In genomic region chr2:236781933-236782788, GRCh38 we compare ENCODE assay signal across 18 cellular contexts.
DNase-seq lines count a peak whose midpoint lies in the region; ATAC-seq, FAIRE-seq and TF ChIP-seq lines count a peak whose summit lies in the region.
"Had no signal": no experiment of that assay in that cellular context is flagged by ENCODE, and none has a peak within 500 bp of the region (broad histone marks: within the 10 kb centered on the region; RNA-seq: fewer than 3 reads in every experiment).

No MANE protein-coding gene starts in this region.

- H3K18ac ChIP-seq in IMR-90 (ENCODE audit: low read depth, low read length) (no peak overlapping the region), trophoblast cell (ENCODE audit: low read length) (no peak overlapping the region)

- H3K4me3 ChIP-seq in IMR-90 (ENCODE audit: insufficient read depth, low read depth, low read length) (no peak overlapping the region), K562 (no peak overlapping the region), HepG2 (replicated peaks in 1 of 3; ENCODE audit: insufficient read depth in 1 of 3, low read depth in 2 of 3, low read length in 3 of 3) (no peak overlapping the region), trophoblast cell (ENCODE audit: low read depth, low read length) (no peak overlapping the region)
- H3K4me3 ChIP-seq: HAP-1 had no signal

- H3K23ac ChIP-seq in IMR-90 (ENCODE audit: low read depth, low read length) = no peak overlapping the region
- no peak overlapping the region for H3K23ac ChIP-seq in trophoblast cell (ENCODE audit: low read length)

- no peak overlapping the region for H4K12ac ChIP-seq in trophoblast cell (ENCODE audit: low read depth, low read length)

- H4K91ac ChIP-seq in IMR-90 (ENCODE audit: insufficient read depth, low read depth, low read length) (no peak overlapping the region), trophoblast cell (ENCODE audit: low read depth, low read length) (peak overlapping the region; percentile 21)

- H3K9me3 ChIP-seq in IMR-90 (ENCODE audit: control insufficient read depth, insufficient read depth, low read length) (no peaks in the 10 kb centered on the region), K562 (replicated peaks; ENCODE audit: control insufficient read depth, insufficient read depth, low read depth, low read length) (no peaks in the 10 kb centered on the region), HepG2 (ENCODE audit: low read length) (no peaks in the 10 kb centered on the region), trophoblast cell (ENCODE audit: insufficient read depth, low read depth, low read length) (peaks cover 8% of the 10 kb centered on the region)
- H3K9me3 ChIP-seq: BE2C, HAP-1 had no signal

- in situ Hi-C loops in IMR-90 (cut with MboI; ENCODE audit: low sequenced_read_pairs) = no loop called here
- in situ Hi-C loops in K562 (cut with MboI) = no loop called here
- in situ Hi-C loops in HepG2 (cut with HindIII; ENCODE audit: extremely low pct_ligation_motif_present, low pct_unique_long_range_greater_than_20kb) = no loop called here

- no peak overlapping the region for H4K5ac ChIP-seq in IMR-90 (ENCODE audit: low read depth, low read length)

- H3K36me3 ChIP-seq in IMR-90 (ENCODE audit: control insufficient read depth, insufficient read depth, low read length) = no peaks in the 10 kb centered on the region
- no peaks in the 10 kb centered on the region for H3K36me3 ChIP-seq in K562 (ENCODE audit: control insufficient read depth, insufficient read depth, low read length)
- no peaks in the 10 kb centered on the region for H3K36me3 ChIP-seq in HepG2 (replicated peaks in 1 of 2; ENCODE audit: control insufficient read depth in 1 of 2, insufficient read depth in 2 of 2, low read length in 2 of 2)
- H3K36me3 ChIP-seq in trophoblast cell (ENCODE audit: control insufficient read depth in 1 of 2, insufficient read depth in 2 of 2, low read length in 2 of 2) = peaks cover 18 to 25% of the 10 kb centered on the region in 2 experiments
- H3K36me3 ChIP-seq: BE2C, HAP-1 had no signal

- no peak for TF ChIP-seq RAD21 in IMR-90 (IDR thresholded peaks at IDR 0.05; ENCODE audit: low read length)
- no peak for TF ChIP-seq RAD21 in K562 (CRISPR knock-in tag; conservative IDR thresholded peaks at IDR 0.05 in 1 of 2, IDR thresholded peaks at IDR 0.05 in 1 of 2)
- TF ChIP-seq RAD21 in HepG2 (CRISPR knock-in tag; IDR thresholded peaks at IDR 0.05) = no peak

- H3K79me1 ChIP-seq in IMR-90 (ENCODE audit: low read depth in 1 of 2, low read length in 2 of 2) (no peaks in the 10 kb centered on the region), trophoblast cell (ENCODE audit: low read length) (peaks cover 27% of the 10 kb centered on the region)

- DNase-seq in IMR-90 (no peak), K562 (ENCODE audit: extremely low read depth in 1 of 4, low spot score in 3 of 4) (no peak), HepG2 (ENCODE audit: low spot score) (no peak), trophoblast cell (peak in 1 of 2 donors; percentile 63), H4 (ENCODE audit: low spot score) (no peak), putamen (ENCODE audit: low spot score) (no peak)
- no peak for DNase-seq in NK-92 treated with Interleukin-12 subunit alpha and Interleukin-12 subunit beta, amount 100 ng/mL, for 24 hours (lab: John Stamatoyannopoulos, UW)
- no peak for DNase-seq in activated effector memory CD4-positive, alpha-beta T cell treated with Interleukin-2 at 50 U/mL for 16 hours
- DNase-seq: BE2C; CD4-positive, alpha-beta memory T cell; GF-D8; Karpas-422; NCI-H1436; NCI-H2081; NCI-H345 had no signal

- CTCF ChIA-PET in IMR-90 (lab: Yijun Ruan, JAX) = no interaction called here
- CTCF ChIA-PET in K562 (lab: Yijun Ruan, JAX; ENCODE audit: low intra/inter-chr PET ratio) = no interaction called here
- CTCF ChIA-PET in HepG2 (lab: Yijun Ruan, JAX; ENCODE audit: low intra/inter-chr PET ratio, low total read pairs) = no interaction called here

- H2BK5ac ChIP-seq in IMR-90 (ENCODE audit: low read depth, low read length, poor library complexity, severe bottlenecking) (no peak overlapping the region), trophoblast cell (ENCODE audit: low read depth, low read length, poor library complexity) (peak overlapping the region; percentile 14)

- intact Hi-C loops in IMR-90 (cut with micrococcal nuclease) (no loop called here), K562 (cut with micrococcal nuclease) (no loop called here), HepG2 (cut with micrococcal nuclease; ENCODE audit: unreplicated experiment) (no loop called here)

- TF ChIP-seq POLR2A in IMR-90 (IDR thresholded peaks at IDR 0.05; ENCODE audit: low read depth, low read length) (no peak), K562 (conservative IDR thresholded peaks at IDR 0.05) (no peak), HepG2 (IDR thresholded peaks at IDR 0.05; ENCODE audit: insufficient read depth in 1 of 2, low read depth in 2 of 2, low read length in 2 of 2) (no peak)

- no peak overlapping the region for H2BK15ac ChIP-seq in IMR-90 (ENCODE audit: low read depth, low read length)

- no peak overlapping the region for H3K56ac ChIP-seq in IMR-90 (ENCODE audit: extremely low read depth, insufficient read depth, low read length)

- no peak overlapping the region for H3K14ac ChIP-seq in IMR-90 (replicated peaks; ENCODE audit: low read depth, low read length)
- H3K14ac ChIP-seq in trophoblast cell (ENCODE audit: low read length) = no peak overlapping the region

- POLR2A ChIA-PET in IMR-90 (lab: Charles Lee; ENCODE audit: unreplicated experiment) = no interaction called here
- POLR2A ChIA-PET in K562 (lab: Yijun Ruan, JAX) = no interaction called here
- POLR2A ChIA-PET in HepG2 (lab: Yijun Ruan, JAX) = no interaction called here

- dilution Hi-C loops in IMR-90 (cut with HindIII; ENCODE audit: low sequenced_read_pairs, unreplicated experiment) = no loop called here

- H3K79me2 ChIP-seq in K562 (ENCODE audit: control insufficient read depth, insufficient read depth, low read length) = no peaks in the 10 kb centered on the region
- H3K79me2 ChIP-seq in HepG2 (ENCODE audit: insufficient read depth, low read length) = no peaks in the 10 kb centered on the region
- peaks cover 5% of the 10 kb centered on the region for H3K79me2 ChIP-seq in trophoblast cell (ENCODE audit: control insufficient read depth, insufficient read depth, low read length, poor library complexity)

- H4K20me1 ChIP-seq in IMR-90 (ENCODE audit: insufficient read depth, low read length) = no peaks in the 10 kb centered on the region
- H4K20me1 ChIP-seq in K562 (replicated peaks; ENCODE audit: control insufficient read depth, insufficient read depth, low read length) = no peaks in the 10 kb centered on the region
- no peaks in the 10 kb centered on the region for H4K20me1 ChIP-seq in HepG2 (ENCODE audit: insufficient read depth, low read length)

- TF ChIP-seq EP300 in K562 (IDR thresholded peaks at IDR 0.05; ENCODE audit: low read length) (no peak), HepG2 (IDR thresholded peaks at IDR 0.05; ENCODE audit: low read depth in 2 of 2, low read length in 2 of 2) (no peak), HepG2 (CRISPR knock-in tag; IDR thresholded peaks at IDR 0.05; ENCODE audit: borderline replicate concordance) (no peak)

- H3K9ac ChIP-seq in IMR-90 (ENCODE audit: low read depth, low read length) = no peak overlapping the region
- no peak overlapping the region for H3K9ac ChIP-seq in K562 (ENCODE audit: insufficient read depth in 1 of 2, low read depth in 2 of 2, low read length in 2 of 2)
- no peak overlapping the region for H3K9ac ChIP-seq in HepG2 (ENCODE audit: insufficient read depth, low read depth, low read length)
- no peak overlapping the region for H3K9ac ChIP-seq in trophoblast cell (ENCODE audit: low read length)

- H3K4me1 ChIP-seq in IMR-90 (ENCODE audit: control insufficient read depth, insufficient read depth, low read length) (no peaks in the 10 kb centered on the region), K562 (replicated peaks in 1 of 2; ENCODE audit: control insufficient read depth in 2 of 2, insufficient read depth in 2 of 2, low read length in 2 of 2) (no peaks in the 10 kb centered on the region), HepG2 (ENCODE audit: insufficient read depth, low read length) (no peaks in the 10 kb centered on the region), trophoblast cell (ENCODE audit: control insufficient read depth in 1 of 2, insufficient read depth in 2 of 2, low read length in 2 of 2) (peaks cover 11 to 25% of the 10 kb centered on the region in 2 experiments)
- H3K4me1 ChIP-seq: BE2C, HAP-1 had no signal

- H3K27me3 ChIP-seq in IMR-90 (ENCODE audit: control insufficient read depth, insufficient read depth, low read length) (peaks cover 2% of the 10 kb centered on the region), K562 (ENCODE audit: control insufficient read depth in 2 of 2, insufficient read depth in 2 of 2, low read length in 2 of 2) (peaks cover 0 to 11% of the 10 kb centered on the region in 2 experiments; a peak in 2 of 5 replicates), HepG2 (ENCODE audit: control insufficient read depth in 1 of 2, insufficient read depth in 2 of 2, low read length in 2 of 2) (peaks cover 0 to 13% of the 10 kb centered on the region in 2 experiments; a peak in 1 of 5 replicates), trophoblast cell (ENCODE audit: insufficient read depth, low read length) (no peaks in the 10 kb centered on the region)

- H2BK120ac ChIP-seq in IMR-90 (ENCODE audit: low read depth, low read length) (no peak overlapping the region), trophoblast cell (ENCODE audit: insufficient read depth, low read length, poor library complexity) (peak overlapping the region; percentile 10)

- no peak overlapping the region for H2AK5ac ChIP-seq in IMR-90 (ENCODE audit: low read depth, low read length)
- H2AK5ac ChIP-seq in trophoblast cell (ENCODE audit: low read length) = peak overlapping the region; percentile 4

- no peak overlapping the region for H3K4me2 ChIP-seq in IMR-90 (ENCODE audit: low read depth, low read length)
- no peak overlapping the region for H3K4me2 ChIP-seq in K562 (ENCODE audit: insufficient read depth, low read length)
- no peak overlapping the region for H3K4me2 ChIP-seq in HepG2 (ENCODE audit: low read depth, low read length)
- H3K4me2 ChIP-seq in trophoblast cell (ENCODE audit: low read length) = no peak overlapping the region

- FAIRE-seq in K562 (lab: Jason Lieb, UNC) = no peak
- no peak for FAIRE-seq in HepG2 (lab: Jason Lieb, UNC)

- BruUV-seq in IMR-90 (replicated peaks; lab: Mats Ljungman, UMichigan) (no TSS peak), K562 (replicated peaks; lab: Mats Ljungman, UMichigan) (no TSS peak), HepG2 (replicated peaks; lab: Mats Ljungman, UMichigan) (no TSS peak)

- no peak for TF ChIP-seq CTCF in IMR-90 (conservative IDR thresholded peaks at IDR 0.05; ENCODE audit: low read depth, low read length)
- no peak for TF ChIP-seq CTCF in K562 (IDR thresholded peaks at IDR 0.05 in 2 of 3, conservative IDR thresholded peaks at IDR 0.05 in 1 of 3; ENCODE audit: insufficient read depth in 2 of 3, low read depth in 1 of 3, low read length in 3 of 3)
- TF ChIP-seq CTCF in HepG2 (CRISPR knock-in tag; IDR thresholded peaks at IDR 0.05) = no peak

- H2AK9ac ChIP-seq in IMR-90 (replicated peaks; ENCODE audit: low read depth, low read length, poor library complexity) = no peak overlapping the region

- H4K8ac ChIP-seq in IMR-90 (ENCODE audit: low read depth in 2 of 2, low read length in 2 of 2) (no peak overlapping the region), trophoblast cell (ENCODE audit: low read depth, low read length) (peak overlapping the region; percentile 49)

- peak overlapping the region; percentile 7 for H2BK12ac ChIP-seq in trophoblast cell (ENCODE audit: low read length)

- H2BK20ac ChIP-seq in IMR-90 (ENCODE audit: low read depth, low read length) = no peak overlapping the region

- H3K9me1 ChIP-seq in IMR-90 (ENCODE audit: insufficient read depth, low read length) = no peaks in the 10 kb centered on the region
- H3K9me1 ChIP-seq in K562 (ENCODE audit: control insufficient read depth, insufficient read depth, low read length) = no peaks in the 10 kb centered on the region

- no peak for ATAC-seq in IMR-90 (ENCODE audit: low read depth)
- no peak for ATAC-seq in K562
- ATAC-seq in HepG2 = no peak
- ATAC-seq: Panc1, Right ventricle myocardium inferior had no signal

- H2AFZ ChIP-seq in IMR-90 (replicated peaks; ENCODE audit: low read length, poor library complexity) = no peak overlapping the region
- no peak overlapping the region for H2AFZ ChIP-seq in K562 (ENCODE audit: low read depth, low read length)
- H2AFZ ChIP-seq in HepG2 (ENCODE audit: low read length) = no peak overlapping the region
- no peak overlapping the region for H2AFZ ChIP-seq in trophoblast cell (ENCODE audit: insufficient read depth, low read length, poor library complexity)

- H3K4ac ChIP-seq in IMR-90 (ENCODE audit: low read depth, low read length) = no peak overlapping the region
- no peak overlapping the region for H3K4ac ChIP-seq in trophoblast cell (ENCODE audit: low read depth, low read length)

- H3K27ac ChIP-seq in IMR-90 (ENCODE audit: insufficient read depth, low read length) (no peak overlapping the region), K562 (ENCODE audit: extremely low read depth, low read depth, low read length) (no peak overlapping the region), HepG2 (ENCODE audit: extremely low read length, insufficient read depth, low read length) (no peak overlapping the region), trophoblast cell (ENCODE audit: low read depth, low read length) (no peak overlapping the region)

- WGBS in IMR-90 (ENCODE audit: extremely low coverage in 2 of 2, insufficient read length in 1 of 2), 2 experiments = 68% methylated on average over 9 of the region's 17 CpGs; no CpG with 5 or more reads in 1 of the 2 experiments
- 0% methylated on average over 16 of the region's 17 CpGs for WGBS in K562 (ENCODE audit: insufficient coverage, low coverage, missing lambda C conversion rate)
- WGBS in HepG2 (ENCODE audit: low lambda C conversion rate) = 34% methylated on average over 17 of the region's 17 CpGs
- WGBS in trophoblast cell (ENCODE audit: extremely low coverage, insufficient coverage, insufficient read length) = no CpG with 5 or more reads among the region's 17 CpGs
